ENCODE assay signal across 7 cellular contexts in the genomic region with DNA sequence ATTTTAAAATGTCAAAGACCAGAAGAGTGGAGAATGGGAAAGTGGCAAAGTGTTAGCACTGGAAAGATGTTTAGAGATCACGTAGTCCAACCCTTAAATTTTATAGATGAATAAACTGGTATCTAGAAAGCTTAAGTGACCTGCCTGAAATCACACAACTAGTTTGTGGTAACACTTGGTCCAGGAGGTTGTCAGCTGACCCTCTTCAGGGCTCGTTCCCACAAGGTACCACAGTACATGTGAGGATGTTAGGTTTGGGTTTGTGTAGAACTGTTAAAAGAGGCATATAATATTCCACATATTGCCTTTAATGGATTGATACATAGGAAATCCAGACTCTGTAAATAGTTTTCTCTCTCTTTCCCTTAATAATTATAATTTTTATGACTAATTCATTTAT.
"Had no signal": no experiment of that assay in that cellular context is flagged by ENCODE, and none has a peak within 500 bp of the region (broad histone marks: within the 10 kb centered on the region; RNA-seq: fewer than 3 reads in every experiment).

No MANE protein-coding gene starts in this region.

- ATAC-seq: GM23338, K562 had no signal

- H2AFZ ChIP-seq: GM23338 had no signal

- H3K4me2 ChIP-seq: GM23338 had no signal

- H3K4me3 ChIP-seq: GM23338, K562 had no signal

- H3K27ac ChIP-seq: HL-60 had no signal

- DNase-seq: H9, HCEC 1CT, IMR-90, KG1 had no signal
